ENCODE assay signal across 24 cellular contexts in genomic region chr15:57545995-57546394, GRCh38. TPM values are rescaled to one million over a fixed set of nuclear protein-coding genes. Genes with fewer than 3 reads are reported as not detected.
"Had no signal": no experiment of that assay in that cellular context is flagged by ENCODE, and none has a peak within 500 bp of the region (broad histone marks: within the 10 kb centered on the region; RNA-seq: fewer than 3 reads in every experiment).

No MANE protein-coding gene starts in this region.

- H2AFZ ChIP-seq: neural progenitor cell had no signal

- H3K27ac ChIP-seq: ascending aorta, breast epithelium, gastrocnemius medialis, left lung, neural progenitor cell, upper lobe of left lung, VCaP had no signal

- H3K9me3 ChIP-seq: ascending aorta, breast epithelium, gastrocnemius medialis, left lung, upper lobe of left lung had no signal

- H3K9me3 Mint-ChIP-seq: activated naive CD4-positive, alpha-beta T cell treated with anti-CD3 and anti-CD28 coated beads, Interleukin-2, amount 50 U/mL, for 72 hours; activated T-helper 1 cell treated with anti-CD3 and anti-CD28 coated beads, Interleukin-12 subunit alpha, Interleukin-12 subunit beta, Interleukin-2, Interleukin-4 antibody, amounts not matched to agents 30 ng/mL and 10 ng/mL and 1 ng/mL, durations not matched to agents 14 hours and 24 hours and 36 hours; central memory CD8-positive, alpha-beta T cell; naive thymus-derived CD4-positive, alpha-beta T cell; neural progenitor cell; T-cell; T-helper 2 cell treated with Interferon-gamma antibody and Interleukin-4, amounts not matched to agents 5 μg/mL and 100 μg/mL, for 36 hours had no signal

- ATAC-seq: activated CD8-positive, alpha-beta T cell treated with anti-CD3 and anti-CD28 coated beads, Interleukin-2, amount 10 ng/mL, durations not matched to agents 7 days and 5 days; activated naive CD4-positive, alpha-beta T cell treated with anti-CD3 and anti-CD28 coated beads, Interleukin-2, amount 50 U/mL, for 72 hours; gastrocnemius medialis; left lung; naive thymus-derived CD4-positive, alpha-beta T cell; T-cell had no signal

- H3K4me3 ChIP-seq: ascending aorta, breast epithelium, gastrocnemius medialis, left lung, lung, neural progenitor cell, upper lobe of left lung had no signal

- H3K4me1 Mint-ChIP-seq: central memory CD8-positive, alpha-beta T cell; T-cell had no signal

- DNase-seq: activated CD4-positive, alpha-beta T cell treated with anti-CD3 and anti-CD28 coated beads for 1 hour; activated CD4-positive, alpha-beta T cell treated with anti-CD3 and anti-CD28 coated beads, Interleukin-2, amount 50 U/mL, for 1 hour; activated CD8-positive, alpha-beta T cell treated with anti-CD3 and anti-CD28 coated beads, Interleukin-2, amount 10 ng/mL, durations not matched to agents 7 days and 5 days; activated gamma-delta T cell treated with Interleukin-2 at 50 U/mL for 16 hours; gastrocnemius medialis; hippocampal formation; kidney glomerular epithelial cell; left lung; naive thymus-derived CD4-positive, alpha-beta T cell; retina; stimulated activated CD4-positive, alpha-beta T cell treated with anti-CD3 and anti-CD28 coated beads, Interleukin-4, amount 100 ng/mL, for 24 hours; stimulated activated naive CD4-positive, alpha-beta T cell treated with Interleukin-2 at 50 U/mL for 16 hours; T-cell; upper lobe of left lung had no signal

- H3K9ac ChIP-seq: neural progenitor cell had no signal

- H3K4me2 ChIP-seq: neural progenitor cell had no signal

- H3K27ac Mint-ChIP-seq: activated CD8-positive, alpha-beta T cell treated with anti-CD3 and anti-CD28 coated beads, Interleukin-2, amount 10 ng/mL, durations not matched to agents 7 days and 5 days; activated naive CD4-positive, alpha-beta T cell treated with anti-CD3 and anti-CD28 coated beads, Interleukin-2, amount 50 U/mL, for 72 hours; activated T-helper 1 cell treated with anti-CD3 and anti-CD28 coated beads, Interleukin-12 subunit alpha, Interleukin-12 subunit beta, Interleukin-2, Interleukin-4 antibody, amounts not matched to agents 30 ng/mL and 10 ng/mL and 1 ng/mL, durations not matched to agents 14 hours and 24 hours and 36 hours; naive thymus-derived CD4-positive, alpha-beta T cell; neural progenitor cell; progenitor cell of endocrine pancreas; T-cell; T-helper 2 cell treated with Interferon-gamma antibody and Interleukin-4, amounts not matched to agents 5 μg/mL and 100 μg/mL, for 36 hours had no signal

- H3K36me3 ChIP-seq: gastrocnemius medialis, neural progenitor cell had no signal

- H3K27me3 ChIP-seq: ascending aorta, breast epithelium, gastrocnemius medialis, left lung, neural progenitor cell, upper lobe of left lung had no signal

- H3K36me3 Mint-ChIP-seq: activated naive CD4-positive, alpha-beta T cell treated with anti-CD3 and anti-CD28 coated beads, Interleukin-2, amount 50 U/mL, for 72 hours; naive thymus-derived CD4-positive, alpha-beta T cell; neural progenitor cell; T-cell had no signal

- H3K4me3 Mint-ChIP-seq: activated CD8-positive, alpha-beta T cell treated with anti-CD3 and anti-CD28 coated beads, Interleukin-2, amount 10 ng/mL, durations not matched to agents 7 days and 5 days; activated T-helper 1 cell treated with anti-CD3 and anti-CD28 coated beads, Interleukin-12 subunit alpha, Interleukin-12 subunit beta, Interleukin-2, Interleukin-4 antibody, amounts not matched to agents 30 ng/mL and 10 ng/mL and 1 ng/mL, durations not matched to agents 14 hours and 24 hours and 36 hours; central memory CD8-positive, alpha-beta T cell; naive thymus-derived CD4-positive, alpha-beta T cell; neural progenitor cell; T-cell; T-helper 2 cell treated with Interferon-gamma antibody and Interleukin-4, amounts not matched to agents 5 μg/mL and 100 μg/mL, for 36 hours had no signal

- H3K27me3 Mint-ChIP-seq: progenitor cell of endocrine pancreas had no signal

RNA-seq across cellular contexts. Expression of gene MYZAP, which starts 45.7 kb away (rescaled TPM):
- total RNA-seq: activated CD8-positive, alpha-beta T cell treated with anti-CD3 and anti-CD28 coated beads, Interleukin-2, amount 10 ng/mL, durations not matched to agents 7 days and 5 days; activated T-helper 1 cell treated with anti-CD3 and anti-CD28 coated beads, Interleukin-12 subunit alpha, Interleukin-12 subunit beta, Interleukin-2, Interleukin-4 antibody, amounts not matched to agents 30 ng/mL and 10 ng/mL and 1 ng/mL, durations not matched to agents 14 hours and 24 hours and 36 hours had no signal
